In genomic region chr1:12148958-12149790, GRCh38 we compare ENCODE assay signal across 1 cellular context.
TF ChIP-seq lines count a peak whose summit lies in the region.

No MANE protein-coding gene starts in this region.

TF ChIP-seq in K562, 482 proteins besides CTCF, POLR2A, EP300 and RAD21 (continued from another document and continues in another):
- TF ChIP-seq, protein P1, sequence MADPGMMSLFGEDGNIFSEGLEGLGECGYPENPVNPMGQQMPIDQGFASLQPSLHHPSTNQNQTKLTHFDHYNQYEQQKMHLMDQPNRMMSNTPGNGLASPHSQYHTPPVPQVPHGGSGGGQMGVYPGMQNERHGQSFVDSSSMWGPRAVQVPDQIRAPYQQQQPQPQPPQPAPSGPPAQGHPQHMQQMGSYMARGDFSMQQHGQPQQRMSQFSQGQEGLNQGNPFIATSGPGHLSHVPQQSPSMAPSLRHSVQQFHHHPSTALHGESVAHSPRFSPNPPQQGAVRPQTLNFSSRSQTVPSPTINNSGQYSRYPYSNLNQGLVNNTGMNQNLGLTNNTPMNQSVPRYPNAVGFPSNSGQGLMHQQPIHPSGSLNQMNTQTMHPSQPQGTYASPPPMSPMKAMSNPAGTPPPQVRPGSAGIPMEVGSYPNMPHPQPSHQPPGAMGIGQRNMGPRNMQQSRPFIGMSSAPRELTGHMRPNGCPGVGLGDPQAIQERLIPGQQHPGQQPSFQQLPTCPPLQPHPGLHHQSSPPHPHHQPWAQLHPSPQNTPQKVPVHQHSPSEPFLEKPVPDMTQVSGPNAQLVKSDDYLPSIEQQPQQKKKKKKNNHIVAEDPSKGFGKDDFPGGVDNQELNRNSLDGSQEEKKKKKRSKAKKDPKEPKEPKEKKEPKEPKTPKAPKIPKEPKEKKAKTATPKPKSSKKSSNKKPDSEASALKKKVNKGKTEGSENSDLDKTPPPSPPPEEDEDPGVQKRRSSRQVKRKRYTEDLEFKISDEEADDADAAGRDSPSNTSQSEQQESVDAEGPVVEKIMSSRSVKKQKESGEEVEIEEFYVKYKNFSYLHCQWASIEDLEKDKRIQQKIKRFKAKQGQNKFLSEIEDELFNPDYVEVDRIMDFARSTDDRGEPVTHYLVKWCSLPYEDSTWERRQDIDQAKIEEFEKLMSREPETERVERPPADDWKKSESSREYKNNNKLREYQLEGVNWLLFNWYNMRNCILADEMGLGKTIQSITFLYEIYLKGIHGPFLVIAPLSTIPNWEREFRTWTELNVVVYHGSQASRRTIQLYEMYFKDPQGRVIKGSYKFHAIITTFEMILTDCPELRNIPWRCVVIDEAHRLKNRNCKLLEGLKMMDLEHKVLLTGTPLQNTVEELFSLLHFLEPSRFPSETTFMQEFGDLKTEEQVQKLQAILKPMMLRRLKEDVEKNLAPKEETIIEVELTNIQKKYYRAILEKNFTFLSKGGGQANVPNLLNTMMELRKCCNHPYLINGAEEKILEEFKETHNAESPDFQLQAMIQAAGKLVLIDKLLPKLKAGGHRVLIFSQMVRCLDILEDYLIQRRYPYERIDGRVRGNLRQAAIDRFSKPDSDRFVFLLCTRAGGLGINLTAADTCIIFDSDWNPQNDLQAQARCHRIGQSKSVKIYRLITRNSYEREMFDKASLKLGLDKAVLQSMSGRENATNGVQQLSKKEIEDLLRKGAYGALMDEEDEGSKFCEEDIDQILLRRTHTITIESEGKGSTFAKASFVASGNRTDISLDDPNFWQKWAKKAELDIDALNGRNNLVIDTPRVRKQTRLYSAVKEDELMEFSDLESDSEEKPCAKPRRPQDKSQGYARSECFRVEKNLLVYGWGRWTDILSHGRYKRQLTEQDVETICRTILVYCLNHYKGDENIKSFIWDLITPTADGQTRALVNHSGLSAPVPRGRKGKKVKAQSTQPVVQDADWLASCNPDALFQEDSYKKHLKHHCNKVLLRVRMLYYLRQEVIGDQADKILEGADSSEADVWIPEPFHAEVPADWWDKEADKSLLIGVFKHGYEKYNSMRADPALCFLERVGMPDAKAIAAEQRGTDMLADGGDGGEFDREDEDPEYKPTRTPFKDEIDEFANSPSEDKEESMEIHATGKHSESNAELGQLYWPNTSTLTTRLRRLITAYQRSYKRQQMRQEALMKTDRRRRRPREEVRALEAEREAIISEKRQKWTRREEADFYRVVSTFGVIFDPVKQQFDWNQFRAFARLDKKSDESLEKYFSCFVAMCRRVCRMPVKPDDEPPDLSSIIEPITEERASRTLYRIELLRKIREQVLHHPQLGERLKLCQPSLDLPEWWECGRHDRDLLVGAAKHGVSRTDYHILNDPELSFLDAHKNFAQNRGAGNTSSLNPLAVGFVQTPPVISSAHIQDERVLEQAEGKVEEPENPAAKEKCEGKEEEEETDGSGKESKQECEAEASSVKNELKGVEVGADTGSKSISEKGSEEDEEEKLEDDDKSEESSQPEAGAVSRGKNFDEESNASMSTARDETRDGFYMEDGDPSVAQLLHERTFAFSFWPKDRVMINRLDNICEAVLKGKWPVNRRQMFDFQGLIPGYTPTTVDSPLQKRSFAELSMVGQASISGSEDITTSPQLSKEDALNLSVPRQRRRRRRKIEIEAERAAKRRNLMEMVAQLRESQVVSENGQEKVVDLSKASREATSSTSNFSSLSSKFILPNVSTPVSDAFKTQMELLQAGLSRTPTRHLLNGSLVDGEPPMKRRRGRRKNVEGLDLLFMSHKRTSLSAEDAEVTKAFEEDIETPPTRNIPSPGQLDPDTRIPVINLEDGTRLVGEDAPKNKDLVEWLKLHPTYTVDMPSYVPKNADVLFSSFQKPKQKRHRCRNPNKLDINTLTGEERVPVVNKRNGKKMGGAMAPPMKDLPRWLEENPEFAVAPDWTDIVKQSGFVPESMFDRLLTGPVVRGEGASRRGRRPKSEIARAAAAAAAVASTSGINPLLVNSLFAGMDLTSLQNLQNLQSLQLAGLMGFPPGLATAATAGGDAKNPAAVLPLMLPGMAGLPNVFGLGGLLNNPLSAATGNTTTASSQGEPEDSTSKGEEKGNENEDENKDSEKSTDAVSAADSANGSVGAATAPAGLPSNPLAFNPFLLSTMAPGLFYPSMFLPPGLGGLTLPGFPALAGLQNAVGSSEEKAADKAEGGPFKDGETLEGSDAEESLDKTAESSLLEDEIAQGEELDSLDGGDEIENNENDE (IDR thresholded peaks at IDR 0.05; ENCODE audit: low read depth, low read length), result no peak
- TF ChIP-seq SREBF2 (CRISPR knock-in tag; IDR thresholded peaks at IDR 0.05) (no peak), TFAP4 (CRISPR knock-in tag; IDR thresholded peaks at IDR 0.05; ENCODE audit: borderline replicate concordance) (no peak), NBN (IDR thresholded peaks at IDR 0.05; ENCODE audit: low read depth) (no peak), RBFOX2 (IDR thresholded peaks at IDR 0.05; ENCODE audit: low read depth, low read length) (no peak), PTRF (tag; IDR thresholded peaks at IDR 0.05) (no peak), ZNF436 (CRISPR knock-in tag; IDR thresholded peaks at IDR 0.05) (no peak), MIER1 (IDR thresholded peaks at IDR 0.05; ENCODE audit: low read depth) (no peak), KDM5B (IDR thresholded peaks at IDR 0.05; ENCODE audit: insufficient replicate concordance, low read depth, low read length) (no peak), ADNP (tag; IDR thresholded peaks at IDR 0.05) (peak; percentile 97), SMARCA5 (IDR thresholded peaks at IDR 0.05) (peak; percentile 93), KAT8 (IDR thresholded peaks at IDR 0.05; ENCODE audit: low read depth) (no peak), MGA (IDR thresholded peaks at IDR 0.05) (no peak), MXD1 (CRISPR knock-in tag; IDR thresholded peaks at IDR 0.05; ENCODE audit: borderline replicate concordance, poor library complexity, severe bottlenecking) (no peak), ETS2 (tag; IDR thresholded peaks at IDR 0.05; ENCODE audit: borderline replicate concordance, poor library complexity, severe bottlenecking) (no peak), TCF7 (IDR thresholded peaks at IDR 0.05; ENCODE audit: borderline replicate concordance) (no peak), CBX1 (IDR thresholded peaks at IDR 0.05; ENCODE audit: low read depth) (peak; percentile 96), ZNF311 (CRISPR knock-in tag; IDR thresholded peaks at IDR 0.05) (no peak), FOXP1 (CRISPR knock-in tag; IDR thresholded peaks at IDR 0.05) (0 out of 2 replicates have a peak, but pooled peaks have one; percentile 30), KDM1A (IDR thresholded peaks at IDR 0.05) (peak; percentile 89 to 95), ZBTB43 (CRISPR knock-in tag; IDR thresholded peaks at IDR 0.05) (peak; percentile 47; the same call in 1 of the 2 replicates), ZBTB49 (CRISPR knock-in tag; IDR thresholded peaks at IDR 0.05; ENCODE audit: borderline replicate concordance) (no peak), CHD4 (IDR thresholded peaks at IDR 0.05; ENCODE audit: insufficient read depth, insufficient replicate concordance, low read depth, low read length, poor library complexity, severe bottlenecking) (peak; percentile 93), PTBP1 (IDR thresholded peaks at IDR 0.05; ENCODE audit: low read depth, low read length) (0 out of 2 replicates have a peak, but pooled peaks have one; percentile 62), GABPA (tag; conservative IDR thresholded peaks at IDR 0.05; ENCODE audit: low read depth) (no peak)
